8 cellular contexts compared by ENCODE assay signal in the genomic region with DNA sequence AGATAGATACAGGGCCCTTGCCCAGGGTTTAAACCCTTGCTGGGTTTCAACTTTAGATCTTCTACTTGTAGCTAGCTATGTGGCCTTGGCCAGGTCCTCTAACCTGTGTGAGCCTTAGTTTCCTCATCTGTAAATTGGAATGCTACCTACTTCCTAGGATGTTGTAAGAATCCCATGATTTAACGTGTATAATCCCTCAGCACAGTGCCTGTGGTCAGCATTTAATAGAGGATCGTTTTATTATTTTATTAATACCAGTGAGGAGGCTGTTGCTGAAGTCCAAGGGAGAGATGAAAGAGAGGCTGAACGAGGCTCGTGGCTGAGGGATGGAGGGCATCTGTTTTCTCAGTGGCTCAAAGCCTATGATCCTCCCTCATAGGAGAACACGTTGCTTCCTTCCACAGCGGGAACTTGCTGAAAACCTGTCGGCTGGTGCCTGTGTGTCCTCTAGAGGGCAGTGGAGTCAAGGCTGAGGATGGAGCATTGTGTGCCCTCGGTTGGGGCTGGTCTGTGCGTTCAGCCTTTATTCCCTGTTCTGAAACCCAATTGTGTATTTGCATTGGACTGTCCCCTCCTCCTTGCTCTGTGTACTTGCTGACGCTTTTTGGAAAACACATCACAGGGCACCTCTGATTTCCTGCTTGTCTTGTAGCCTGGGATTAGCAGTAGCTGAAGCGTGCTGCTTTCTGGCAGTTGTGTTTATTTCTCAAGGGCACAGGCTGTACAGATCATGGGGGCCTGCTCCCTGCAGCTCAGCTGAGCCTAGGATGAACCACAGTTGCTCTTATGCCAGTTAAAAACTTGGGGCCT.
DNase-seq lines count a peak whose midpoint lies in the region; ATAC-seq and TF ChIP-seq lines count a peak whose summit lies in the region.
"Not testable (repeated sequence)": the region's sequence is repeated elsewhere in the genome, so short reads cannot be mapped to it uniquely, and the experiment has no call there.

No MANE protein-coding gene starts in this region.

- H3K27ac ChIP-seq in dorsolateral prefrontal cortex = peak overlapping the region in 2 of 59 donors; percentile 33 to 76
- not testable (repeated sequence) for H3K27ac ChIP-seq in left lung

- not testable (repeated sequence) for H3K4me3 Mint-ChIP-seq in Calu3 (ENCODE audit: low read depth, unreplicated experiment)

- not testable (repeated sequence) for H3K27ac Mint-ChIP-seq in Calu3 (ENCODE audit: unreplicated experiment)

- not testable (repeated sequence) for H3K4me1 ChIP-seq in left lung

- TF ChIP-seq CTCF in Calu3 (IDR thresholded peaks at IDR 0.05; ENCODE audit: unreplicated experiment) = not testable (repeated sequence)
- TF ChIP-seq CTCF in dorsolateral prefrontal cortex (IDR thresholded peaks at IDR 0.05 in 54 of 56, conservative IDR thresholded peaks at IDR 0.05 in 2 of 56; ENCODE audit: low read depth in 1 of 56, partially characterized antibody in 56 of 56) = peak in 50 of 56 donors; percentile 19 to 59 (median 45)
- TF ChIP-seq CTCF in left lung (IDR thresholded peaks at IDR 0.05) = peak in 1 of 2 donors; percentile 43

- CTCF ChIA-PET in Calu3 (lab: Charles Lee) = not testable (repeated sequence)

- peak; percentile 42 for DNase-seq in Calu3
- peak; percentile 7 for DNase-seq in MG63
- peak; percentile 35 for DNase-seq in activated T-cell treated with anti-CD3 and anti-CD28 coated beads, Interleukin-2, amount 50 U/mL, for 1 hour
- peak in 7 of 10 donors; percentile 11 to 72 (median 51) for DNase-seq in dorsolateral prefrontal cortex
- not testable (repeated sequence) for DNase-seq in left lung
- DNase-seq in stimulated activated CD4-positive, alpha-beta T cell treated with anti-CD3 and anti-CD28 coated beads, Interleukin-15, amount 100 ng/mL, for 24 hours = peak; percentile 17

- not testable (repeated sequence) for BruUV-seq in Calu3 (replicated peaks; lab: Mats Ljungman, UMichigan)

- ATAC-seq in GM19438 (IDR thresholded peaks at IDR 0.05; ENCODE audit: low read depth, unreplicated experiment) = peak; percentile 87
- peak; percentile 82 for ATAC-seq in HG02852 (IDR thresholded peaks at IDR 0.05; ENCODE audit: unreplicated experiment)
- ATAC-seq in left lung = peak; percentile 99

- intact Hi-C loops in Calu3 (cut with micrococcal nuclease; ENCODE audit: unreplicated experiment); dorsolateral prefrontal cortex (cut with DNase I); left lung (cut with DNase I): not testable (repeated sequence)

- not testable (repeated sequence) for H3K27me3 Mint-ChIP-seq in Calu3 (ENCODE audit: unreplicated experiment)

- H3K4me1 Mint-ChIP-seq in Calu3 (ENCODE audit: low read depth, unreplicated experiment) = not testable (repeated sequence)

- not testable (repeated sequence) for H3K27me3 ChIP-seq in MG63, dorsolateral prefrontal cortex, left lung

- not testable (repeated sequence) for H3K9me3 Mint-ChIP-seq in Calu3 (ENCODE audit: low read depth, unreplicated experiment)

- not testable (repeated sequence) for H3K4me3 ChIP-seq in MG63, dorsolateral prefrontal cortex, left lung

- not testable (repeated sequence) for H3K9me3 ChIP-seq in MG63, left lung

- H3K36me3 Mint-ChIP-seq in Calu3 (ENCODE audit: insufficient read depth, unreplicated experiment) = not testable (repeated sequence)

- not testable (repeated sequence) for H3K36me3 ChIP-seq in MG63, left lung
